Comparison of ENCODE assay signal across 24 cellular contexts in the genomic region with DNA sequence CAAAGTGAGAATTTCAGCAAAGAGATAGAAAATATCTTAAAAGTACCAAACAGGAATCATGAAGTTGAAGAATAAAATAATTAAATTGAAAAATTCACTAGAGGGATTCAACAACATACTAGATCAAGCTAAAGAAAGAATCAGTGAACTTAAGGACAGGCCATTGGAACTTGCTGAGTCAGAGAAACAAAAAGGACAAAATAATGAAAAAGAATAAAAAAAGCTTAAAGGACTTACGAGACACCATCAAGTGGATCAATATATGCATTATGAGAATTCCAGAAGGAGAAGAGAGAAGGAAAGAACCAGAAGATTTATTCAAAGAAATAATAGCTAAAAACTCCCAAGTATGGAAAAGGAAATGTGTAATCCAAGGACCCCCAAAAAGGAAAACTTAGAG.
DNase-seq lines count a peak whose midpoint lies in the region; ATAC-seq, FAIRE-seq and TF ChIP-seq lines count a peak whose summit lies in the region.
"Had no signal": no experiment of that assay in that cellular context is flagged by ENCODE, and none has a peak within 500 bp of the region (broad histone marks: within the 10 kb centered on the region; RNA-seq: fewer than 3 reads in every experiment).

No MANE protein-coding gene starts in this region.

- H3K4me3 ChIP-seq in IMR-90 (ENCODE audit: insufficient read depth, low read depth, low read length) (no peak overlapping the region), GM12878 (no peak overlapping the region)
- H3K4me3 ChIP-seq: BLaER1 treated with 17β-estradiol and CSF1 and Interleukin-3, amounts not matched to agents 10 nM and 100 nM had no signal

- H3K9me3 ChIP-seq in IMR-90 (ENCODE audit: control insufficient read depth, insufficient read depth, low read length): 0 out of 2 replicates have a peak, but pooled peaks cover 4% of the 10 kb centered on the region
- no peaks in the 10 kb centered on the region for H3K9me3 ChIP-seq in GM12878 (replicated peaks; ENCODE audit: control insufficient read depth, insufficient read depth, low read length)
- H3K9me3 ChIP-seq: BE2C had no signal

- no peak overlapping the region for H2BK20ac ChIP-seq in IMR-90 (ENCODE audit: low read depth, low read length)

- no peak overlapping the region for H3K18ac ChIP-seq in IMR-90 (ENCODE audit: low read depth, low read length)

- intact Hi-C loops in IMR-90 (cut with micrococcal nuclease) (no loop called here), GM12878 (cut with micrococcal nuclease; ENCODE audit: unreplicated experiment) (no loop called here)

- no peak overlapping the region for H3K23ac ChIP-seq in IMR-90 (ENCODE audit: low read depth, low read length)

- H4K91ac ChIP-seq in IMR-90 (ENCODE audit: insufficient read depth, low read depth, low read length): no peak overlapping the region

- H3K79me2 ChIP-seq in GM12878 (ENCODE audit: control insufficient read depth, insufficient read depth, low read length): no peaks in the 10 kb centered on the region

- FAIRE-seq in GM12878 (lab: Jason Lieb, UNC): no peak
- FAIRE-seq: A204.1, D721Med, GM12891 had no signal

- in situ Hi-C loops in IMR-90 (cut with MboI; ENCODE audit: low sequenced_read_pairs) (no loop called here), GM12878 (cut with MboI) (no loop called here)

- peak; percentile 6 for DNase-seq in NCI-H748 (lab: John Stamatoyannopoulos, UW; ENCODE audit: unreplicated experiment)
- DNase-seq in NCI-H748 treated with DMSO at 0.1 percent for 48 hours (lab: John Stamatoyannopoulos, UW): no peak
- DNase-seq in IMR-90: no peak
- no peak for DNase-seq in GM12878 (ENCODE audit: low read depth, low spot score)
- no peak for DNase-seq in NCI-H526 (lab: John Stamatoyannopoulos, UW)
- no peak for DNase-seq in OCI-M1 (lab: John Stamatoyannopoulos, UW)
- no peak for DNase-seq in NCI-H2171 (lab: John Stamatoyannopoulos, UW)
- DNase-seq: ACHN; AML-193; BE2C; CD4-positive, alpha-beta T cell; CD8-positive, alpha-beta memory T cell; DMS 273 treated with DMSO at 0.1 percent for 48 hours; DMS79; EL; GDM1; GOT3; H7; HCEC 1CT had no signal

- no peak overlapping the region for H3K4me2 ChIP-seq in IMR-90 (ENCODE audit: low read depth, low read length)
- no peak overlapping the region for H3K4me2 ChIP-seq in GM12878 (ENCODE audit: control insufficient read depth, insufficient read depth)
- H3K4me2 ChIP-seq: BLaER1 treated with 17β-estradiol and CSF1 and Interleukin-3, amounts not matched to agents 10 nM and 100 nM had no signal

- H3K4me1 ChIP-seq in IMR-90 (ENCODE audit: control insufficient read depth, insufficient read depth, low read length) (no peaks in the 10 kb centered on the region), GM12878 (ENCODE audit: control insufficient read depth, insufficient read depth, low read length) (no peaks in the 10 kb centered on the region)
- H3K4me1 ChIP-seq: BE2C had no signal

- H3K27ac ChIP-seq in IMR-90 (ENCODE audit: insufficient read depth, low read length) (no peak overlapping the region), GM12878 (ENCODE audit: control insufficient read depth, insufficient read depth) (no peak overlapping the region)
- H3K27ac ChIP-seq: 22Rv1; BLaER1 treated with 17β-estradiol and CSF1 and Interleukin-3, amounts not matched to agents 10 nM and 100 nM had no signal

- no TSS peak for BruUV-seq in IMR-90 (replicated peaks; lab: Mats Ljungman, UMichigan)
- no TSS peak for BruUV-seq in GM12878 (replicated peaks; lab: Mats Ljungman, UMichigan)

- no peak for TF ChIP-seq EP300 in GM12878 (IDR thresholded peaks at IDR 0.05; ENCODE audit: borderline replicate concordance in 1 of 2, control insufficient read depth in 1 of 2, low read depth in 2 of 2, low read length in 2 of 2)

- H3K79me1 ChIP-seq in IMR-90 (ENCODE audit: low read depth in 1 of 2, low read length in 2 of 2): no peaks in the 10 kb centered on the region

- dilution Hi-C loops in IMR-90 (cut with HindIII; ENCODE audit: low sequenced_read_pairs, unreplicated experiment): no loop called here

- H2BK15ac ChIP-seq in IMR-90 (ENCODE audit: low read depth, low read length): no peak overlapping the region

- no peak overlapping the region for H4K8ac ChIP-seq in IMR-90 (ENCODE audit: low read depth in 2 of 2, low read length in 2 of 2)

- H3K9ac ChIP-seq in IMR-90 (ENCODE audit: low read depth, low read length) (no peak overlapping the region), GM12878 (ENCODE audit: control insufficient read depth, insufficient read depth, low read length) (no peak overlapping the region)
- H3K9ac ChIP-seq: BLaER1 treated with 17β-estradiol and CSF1 and Interleukin-3, amounts not matched to agents 10 nM and 100 nM had no signal

- no peaks in the 10 kb centered on the region for H3K36me3 ChIP-seq in IMR-90 (ENCODE audit: control insufficient read depth, insufficient read depth, low read length)
- no peaks in the 10 kb centered on the region for H3K36me3 ChIP-seq in GM12878 (ENCODE audit: control insufficient read depth in 2 of 2, insufficient read depth in 2 of 2, low read length in 1 of 2)
- H3K36me3 ChIP-seq: BE2C; BLaER1 treated with 17β-estradiol and CSF1 and Interleukin-3, amounts not matched to agents 10 nM and 100 nM had no signal

- H2AK9ac ChIP-seq in IMR-90 (replicated peaks; ENCODE audit: low read depth, low read length, poor library complexity): no peak overlapping the region

- no peak overlapping the region for H2AK5ac ChIP-seq in IMR-90 (ENCODE audit: low read depth, low read length)

- H3K9me1 ChIP-seq in IMR-90 (ENCODE audit: insufficient read depth, low read length): no peaks in the 10 kb centered on the region

- no peak overlapping the region for H3K4ac ChIP-seq in IMR-90 (ENCODE audit: low read depth, low read length)

- no CpG with 5 or more reads among the region's 1 CpG for WGBS in IMR-90 (ENCODE audit: extremely low coverage in 2 of 2, insufficient read length in 1 of 2), 2 experiments
- 0% methylated on average over 1 of the region's 1 CpG for WGBS in GM12878 (ENCODE audit: insufficient coverage, insufficient replicate concordance, low lambda C conversion rate, missing lambda C conversion rate)

- H3K27me3 ChIP-seq in IMR-90 (ENCODE audit: control insufficient read depth, insufficient read depth, low read length) (no peaks in the 10 kb centered on the region), GM12878 (replicated peaks in 1 of 2; ENCODE audit: control insufficient read depth in 2 of 2, insufficient read depth in 2 of 2, low read length in 1 of 2) (no peaks in the 10 kb centered on the region)
- H3K27me3 ChIP-seq: BE2C; BLaER1 treated with 17β-estradiol and CSF1 and Interleukin-3, amounts not matched to agents 10 nM and 100 nM had no signal

- H2BK120ac ChIP-seq in IMR-90 (ENCODE audit: low read depth, low read length): no peak overlapping the region

- POLR2A ChIA-PET in IMR-90 (lab: Charles Lee; ENCODE audit: unreplicated experiment) (no interaction called here), GM12878 (lab: Charles Lee) (no interaction called here)

- RAD21 ChIA-PET in GM12878 (lab: Charles Lee; ENCODE audit: unreplicated experiment): no interaction called here

- no peak for ATAC-seq in IMR-90 (ENCODE audit: low read depth)
- ATAC-seq in GM12878: no peak

- no peak overlapping the region for H3K56ac ChIP-seq in IMR-90 (ENCODE audit: extremely low read depth, insufficient read depth, low read length)

- no peak overlapping the region for H4K5ac ChIP-seq in IMR-90 (ENCODE audit: low read depth, low read length)

- TF ChIP-seq POLR2A in IMR-90 (IDR thresholded peaks at IDR 0.05; ENCODE audit: low read depth, low read length) (no peak), GM12878 (IDR thresholded peaks at IDR 0.05; ENCODE audit: low read depth, low read length) (no peak)

- SMC1A ChIA-PET in GM12878 (lab: Charles Lee; ENCODE audit: uncharacterized antibody, unreplicated experiment): no interaction called here

- TF ChIP-seq RAD21 in IMR-90 (IDR thresholded peaks at IDR 0.05; ENCODE audit: low read length): no peak
- no peak for TF ChIP-seq RAD21 in GM12878 (IDR thresholded peaks at IDR 0.05; ENCODE audit: insufficient read depth, low read depth, low read length)

- H2AFZ ChIP-seq in IMR-90 (replicated peaks; ENCODE audit: low read length, poor library complexity) (no peak overlapping the region), GM12878 (ENCODE audit: control insufficient read depth, low read depth, low read length) (no peak overlapping the region)

- CTCF ChIA-PET in IMR-90 (lab: Yijun Ruan, JAX) (no interaction called here), GM12878 (lab: Yijun Ruan, JAX) (interaction anchor here (0.6 kb wide), 1 partner anchor 61 kb away, joined by 3 read pairs; no protein-coding TSS in a partner anchor)

- no peak overlapping the region for H2BK5ac ChIP-seq in IMR-90 (ENCODE audit: low read depth, low read length, poor library complexity, severe bottlenecking)

- no peak overlapping the region for H3K14ac ChIP-seq in IMR-90 (replicated peaks; ENCODE audit: low read depth, low read length)

- H4K20me1 ChIP-seq in IMR-90 (ENCODE audit: insufficient read depth, low read length) (no peaks in the 10 kb centered on the region), GM12878 (ENCODE audit: control insufficient read depth, insufficient read depth) (no peaks in the 10 kb centered on the region)
- H4K20me1 ChIP-seq: BLaER1 treated with 17β-estradiol and CSF1 and Interleukin-3, amounts not matched to agents 10 nM and 100 nM had no signal

- TF ChIP-seq CTCF in IMR-90 (conservative IDR thresholded peaks at IDR 0.05; ENCODE audit: low read depth, low read length) (no peak), GM12878 (IDR thresholded peaks at IDR 0.05 in 2 of 3, conservative IDR thresholded peaks at IDR 0.05 in 1 of 3; ENCODE audit: control insufficient read depth in 2 of 3, extremely low read depth in 1 of 3, insufficient read depth in 1 of 3, low read depth in 3 of 3, low read length in 3 of 3) (no peak)

TF ChIP-seq in IMR-90, 13 proteins besides CTCF, POLR2A, EP300 and RAD21 (continues in another document):
- TF ChIP-seq RFX5 (IDR thresholded peaks at IDR 0.05; ENCODE audit: low read depth, low read length) (no peak), MAFK (IDR thresholded peaks at IDR 0.05; ENCODE audit: low read depth, low read length) (0 out of 2 replicates have a peak, but pooled peaks have one; percentile 15)

TF ChIP-seq in GM12878, 131 proteins besides CTCF, POLR2A, EP300 and RAD21:
- 0 out of 2 replicates have a peak, but pooled peaks have one; percentile 63 for TF ChIP-seq CBX5 (IDR thresholded peaks at IDR 0.05; ENCODE audit: low read depth)
- no peak for TF ChIP-seq HDGF (IDR thresholded peaks at IDR 0.05)
